Comparison of ENCODE assay signal across 19 cellular contexts in genomic region chr22:24355574-24355973, GRCh38.
DNase-seq lines count a peak whose midpoint lies in the region; ATAC-seq and TF ChIP-seq lines count a peak whose summit lies in the region.
"Had no signal": no experiment of that assay in that cellular context is flagged by ENCODE, and none has a peak within 500 bp of the region (broad histone marks: within the 10 kb centered on the region; RNA-seq: fewer than 3 reads in every experiment).

No MANE protein-coding gene starts in this region.

- no peak for ATAC-seq in Right ventricle myocardium superior (ENCODE audit: poor library complexity)
- ATAC-seq: heart right ventricle had no signal

- TF ChIP-seq CTCF in MCF 10A (IDR thresholded peaks at IDR 0.05; ENCODE audit: unreplicated experiment) = no peak
- TF ChIP-seq CTCF in breast epithelium (IDR thresholded peaks at IDR 0.05) = no peak
- no peak for TF ChIP-seq CTCF in RWPE1 (conservative IDR thresholded peaks at IDR 0.05; ENCODE audit: low read depth)
- no peak for TF ChIP-seq CTCF in fibroblast of villous mesenchyme (IDR thresholded peaks at IDR 0.05; ENCODE audit: insufficient read depth, low read depth, low read length)
- TF ChIP-seq CTCF in OCI-LY7 (conservative IDR thresholded peaks at IDR 0.05; ENCODE audit: low read length) = no peak

- no peaks in the 10 kb centered on the region for H3K27me3 Mint-ChIP-seq in MCF 10A (ENCODE audit: insufficient read depth, unreplicated experiment)
- H3K27me3 Mint-ChIP-seq: activated CD4-positive, alpha-beta memory T cell treated with anti-CD3 and anti-CD28 coated beads for 36 hours had no signal

- no peaks in the 10 kb centered on the region for H3K79me2 ChIP-seq in OCI-LY7 (ENCODE audit: insufficient read depth, low read depth, low read length)

- BruUV-seq in MCF 10A (replicated peaks; lab: Mats Ljungman, UMichigan) = no TSS peak
- no TSS peak for BruUV-seq in OCI-LY7 (replicated peaks; lab: Mats Ljungman, UMichigan)

- CTCF ChIA-PET in MCF 10A (lab: Yijun Ruan, JAX) (no interaction called here), RWPE1 (lab: Yijun Ruan, JAX) (no interaction called here), OCI-LY7 (lab: Charles Lee; ENCODE audit: unreplicated experiment) (no interaction called here)

- no peaks in the 10 kb centered on the region for H3K4me1 ChIP-seq in breast epithelium
- no peaks in the 10 kb centered on the region for H3K4me1 ChIP-seq in OCI-LY7 (ENCODE audit: insufficient read depth, low read length, poor library complexity, severe bottlenecking)

- H3K4me2 ChIP-seq in OCI-LY7 (ENCODE audit: low read length) = no peak overlapping the region

- H3K9me2 ChIP-seq in OCI-LY7 (ENCODE audit: insufficient read depth, low read length) = no peaks in the 10 kb centered on the region

- peaks cover 48% of the 10 kb centered on the region for H3K36me3 Mint-ChIP-seq in MCF 10A (ENCODE audit: insufficient read depth, unreplicated experiment)

- H3K9me3 Mint-ChIP-seq in MCF 10A (ENCODE audit: unreplicated experiment) = peaks cover 10% of the 10 kb centered on the region
- H3K9me3 Mint-ChIP-seq: immature natural killer cell had no signal

- H3K27me3 ChIP-seq in breast epithelium = no peaks in the 10 kb centered on the region
- H3K27me3 ChIP-seq: heart right ventricle had no signal

- H2AFZ ChIP-seq in OCI-LY7 (ENCODE audit: low read length) = no peak overlapping the region

- H3K27ac ChIP-seq in breast epithelium (peak overlapping the region in 1 of 2 donors; percentile 14), RWPE1 (no peak overlapping the region), OCI-LY7 (ENCODE audit: low read depth, low read length, poor library complexity, severe bottlenecking) (no peak overlapping the region)
- H3K27ac ChIP-seq: heart right ventricle had no signal

- no peak for TF ChIP-seq POLR2A in breast epithelium (IDR thresholded peaks at IDR 0.05)

- H4K20me1 ChIP-seq in OCI-LY7 (ENCODE audit: insufficient read depth, low read length) = no peaks in the 10 kb centered on the region

- H3K9me3 ChIP-seq in breast epithelium (no peaks in the 10 kb centered on the region), OCI-LY7 (ENCODE audit: low read length) (peaks cover 9% of the 10 kb centered on the region; the same call in 1 of the 2 replicates)
- H3K9me3 ChIP-seq: HAP-1 had no signal

- peak overlapping the region; percentile 1 for H3K27ac Mint-ChIP-seq in MCF 10A (ENCODE audit: low read depth, unreplicated experiment)
- H3K27ac Mint-ChIP-seq: activated CD4-positive, alpha-beta memory T cell treated with anti-CD3 and anti-CD28 coated beads for 36 hours; T-helper 1 cell treated with Interleukin-12 subunit alpha and Interleukin-12 subunit beta and Interleukin-4 antibody, amounts not matched to agents 30 μg/mL and 1 μg/mL, for 36 hours had no signal

- DNase-seq in MCF 10A (ENCODE audit: unreplicated experiment) (no peak), breast epithelium (ENCODE audit: low spot score in 2 of 2) (no peak), RWPE1 (ENCODE audit: low spot score) (peak; percentile 0), fibroblast of villous mesenchyme (ENCODE audit: low read depth) (peak; percentile 15), NCI-H774 (lab: John Stamatoyannopoulos, UW) (no peak), OCI-LY7 (ENCODE audit: low spot score) (no peak), Right ventricle myocardium superior (no peak), cerebellar nuclear complex (lab: John Stamatoyannopoulos, UW) (no peak)
- DNase-seq: activated CD4-positive, alpha-beta memory T cell treated with anti-CD3 and anti-CD28 coated beads for 36 hours; activated naive CD4-positive, alpha-beta T cell treated with Interleukin-2 at 50 U/mL for 16 hours; C1 segment of cervical spinal cord; heart right ventricle; immature natural killer cell; NCI-H1417 treated with DMSO at 0.1 percent for 48 hours; NCI-H524 treated with DMSO at 0.1 percent for 48 hours; retina; SHP77 had no signal

- H3K4me1 Mint-ChIP-seq in MCF 10A (ENCODE audit: insufficient read depth, unreplicated experiment) = no peaks in the 10 kb centered on the region

- H3K4me3 ChIP-seq in breast epithelium (no peak overlapping the region), fibroblast of villous mesenchyme (ENCODE audit: low read depth, low read length) (no peak overlapping the region), OCI-LY7 (ENCODE audit: low read depth, low read length, poor library complexity, severe bottlenecking) (no peak overlapping the region)
- H3K4me3 ChIP-seq: HAP-1, heart right ventricle had no signal

- H3K36me3 ChIP-seq in breast epithelium (peaks cover 3% of the 10 kb centered on the region), OCI-LY7 (ENCODE audit: insufficient read depth, low read length) (peaks cover 90% of the 10 kb centered on the region)

- POLR2A ChIA-PET in MCF 10A (lab: Yijun Ruan, JAX) = no interaction called here
- POLR2A ChIA-PET in RWPE1 (lab: Yijun Ruan, JAX; ENCODE audit: low non-redundant PET) = no interaction called here
- POLR2A ChIA-PET in OCI-LY7 (lab: Charles Lee) = no interaction called here

- intact Hi-C loops in MCF 10A (cut with micrococcal nuclease) (no loop called here), breast epithelium (cut with DNase I; ENCODE audit: low total_unique reads) (no loop called here), OCI-LY7 (cut with micrococcal nuclease; ENCODE audit: unreplicated experiment) (no loop called here), Right ventricle myocardium superior (cut with DNase I) (no loop called here)

- no peak overlapping the region for H3K4me3 Mint-ChIP-seq in MCF 10A (ENCODE audit: unreplicated experiment)
- H3K4me3 Mint-ChIP-seq: activated CD4-positive, alpha-beta memory T cell treated with anti-CD3 and anti-CD28 coated beads for 36 hours; immature natural killer cell; T-helper 1 cell treated with Interleukin-12 subunit alpha and Interleukin-12 subunit beta and Interleukin-4 antibody, amounts not matched to agents 30 μg/mL and 1 μg/mL, for 36 hours had no signal

Comparison
In these comparisons a context has a peak if more than half of its experiments do, and no peak if none do; other contexts are left out.
1. DNase-seq: peak in RWPE1 (single experiment) and fibroblast of villous mesenchyme (single experiment); none in MCF 10A (single experiment), breast epithelium (0 of 2), NCI-H774 (single experiment), OCI-LY7 (single experiment), Right ventricle myocardium superior (single experiment) and cerebellar nuclear complex (0 of 2).